1 cellular context compared by ENCODE assay signal in the genomic region with DNA sequence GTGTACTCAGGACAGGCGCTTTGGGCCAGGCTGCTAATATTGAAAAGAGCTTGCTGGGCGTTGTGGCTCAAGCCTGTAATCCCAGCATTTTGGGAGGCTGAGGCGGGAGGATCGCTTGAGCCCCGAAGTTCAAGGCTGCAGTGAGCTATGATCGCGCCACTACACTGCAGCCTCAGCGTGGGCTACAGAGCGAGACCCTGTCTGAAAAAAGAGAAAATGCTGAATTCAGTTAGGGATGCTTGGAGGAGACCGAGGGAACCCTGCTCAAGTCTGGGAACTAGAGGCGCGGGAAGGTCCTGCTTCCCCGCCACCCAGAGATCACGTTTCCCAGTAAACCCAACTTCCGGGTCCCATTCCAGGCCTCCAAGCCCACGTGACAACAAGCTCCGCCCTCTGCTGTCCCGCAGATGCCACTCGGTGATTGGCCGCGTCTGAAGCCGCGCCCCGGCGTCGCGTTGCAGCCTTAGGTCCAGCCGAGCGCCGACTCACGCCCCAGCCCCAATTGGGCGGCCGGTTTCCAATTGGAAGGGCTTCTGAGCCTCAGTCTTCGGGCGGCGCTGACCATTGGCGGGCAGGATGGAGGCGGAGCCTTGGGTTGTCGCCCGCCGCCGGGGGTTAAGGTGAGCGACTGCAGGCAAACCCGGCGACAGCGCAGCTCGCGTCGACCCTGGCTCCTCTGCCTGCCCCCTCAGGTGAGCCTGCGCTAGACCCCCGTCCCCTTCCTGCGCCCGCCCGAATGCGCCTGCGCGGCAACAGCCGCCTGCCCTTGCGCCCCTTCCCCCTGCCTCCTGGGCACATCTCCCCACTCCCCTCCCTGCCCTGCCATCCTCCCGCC.
TF ChIP-seq lines count a peak whose summit lies in the region.

A gene with protein sequence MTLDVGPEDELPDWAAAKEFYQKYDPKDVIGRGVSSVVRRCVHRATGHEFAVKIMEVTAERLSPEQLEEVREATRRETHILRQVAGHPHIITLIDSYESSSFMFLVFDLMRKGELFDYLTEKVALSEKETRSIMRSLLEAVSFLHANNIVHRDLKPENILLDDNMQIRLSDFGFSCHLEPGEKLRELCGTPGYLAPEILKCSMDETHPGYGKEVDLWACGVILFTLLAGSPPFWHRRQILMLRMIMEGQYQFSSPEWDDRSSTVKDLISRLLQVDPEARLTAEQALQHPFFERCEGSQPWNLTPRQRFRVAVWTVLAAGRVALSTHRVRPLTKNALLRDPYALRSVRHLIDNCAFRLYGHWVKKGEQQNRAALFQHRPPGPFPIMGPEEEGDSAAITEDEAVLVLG (plus strand): TSS at position 627 of the 835 bp plus-strand sequence. CDS start 396 bp downstream, outside the sequence.

TF ChIP-seq in HepG2, 621 proteins besides CTCF, POLR2A, EP300 and RAD21 (continued from another document and continues in another):
- TF ChIP-seq, protein P1, sequence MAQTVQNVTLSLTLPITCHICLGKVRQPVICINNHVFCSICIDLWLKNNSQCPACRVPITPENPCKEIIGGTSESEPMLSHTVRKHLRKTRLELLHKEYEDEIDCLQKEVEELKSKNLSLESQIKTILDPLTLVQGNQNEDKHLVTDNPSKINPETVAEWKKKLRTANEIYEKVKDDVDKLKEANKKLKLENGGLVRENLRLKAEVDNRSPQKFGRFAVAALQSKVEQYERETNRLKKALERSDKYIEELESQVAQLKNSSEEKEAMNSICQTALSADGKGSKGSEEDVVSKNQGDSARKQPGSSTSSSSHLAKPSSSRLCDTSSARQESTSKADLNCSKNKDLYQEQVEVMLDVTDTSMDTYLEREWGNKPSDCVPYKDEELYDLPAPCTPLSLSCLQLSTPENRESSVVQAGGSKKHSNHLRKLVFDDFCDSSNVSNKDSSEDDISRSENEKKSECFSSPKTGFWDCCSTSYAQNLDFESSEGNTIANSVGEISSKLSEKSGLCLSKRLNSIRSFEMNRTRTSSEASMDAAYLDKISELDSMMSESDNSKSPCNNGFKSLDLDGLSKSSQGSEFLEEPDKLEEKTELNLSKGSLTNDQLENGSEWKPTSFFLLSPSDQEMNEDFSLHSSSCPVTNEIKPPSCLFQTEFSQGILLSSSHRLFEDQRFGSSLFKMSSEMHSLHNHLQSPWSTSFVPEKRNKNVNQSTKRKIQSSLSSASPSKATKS (CRISPR knock-in tag; IDR thresholded peaks at IDR 0.05), result no peak
- TF ChIP-seq, protein P2, sequence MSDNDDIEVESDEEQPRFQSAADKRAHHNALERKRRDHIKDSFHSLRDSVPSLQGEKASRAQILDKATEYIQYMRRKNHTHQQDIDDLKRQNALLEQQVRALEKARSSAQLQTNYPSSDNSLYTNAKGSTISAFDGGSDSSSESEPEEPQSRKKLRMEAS (IDR thresholded peaks at IDR 0.05), result peak; percentile 93
- TF ChIP-seq NFYC (CRISPR knock-in tag; IDR thresholded peaks at IDR 0.05) (peak; percentile 92), RFXANK (CRISPR knock-in tag; IDR thresholded peaks at IDR 0.05) (peak; percentile 91; the same call in 1 of the 2 replicates), ZNF615 (CRISPR knock-in tag; IDR thresholded peaks at IDR 0.05; ENCODE audit: borderline replicate concordance) (no peak), ZNF746 (CRISPR knock-in tag; IDR thresholded peaks at IDR 0.05) (peak; percentile 22; the same call in 1 of the 2 replicates), ZNF180 (CRISPR knock-in tag; IDR thresholded peaks at IDR 0.05; ENCODE audit: borderline replicate concordance, low read depth) (no peak), FOXP4 (CRISPR knock-in tag; IDR thresholded peaks at IDR 0.05) (peak; percentile 53), ZNF589 (CRISPR knock-in tag; conservative IDR thresholded peaks at IDR 0.05) (no peak), ZNF354B (CRISPR knock-in tag; IDR thresholded peaks at IDR 0.05) (0 out of 2 replicates have a peak, but pooled peaks have one; percentile 58), NCOA2 (CRISPR knock-in tag; IDR thresholded peaks at IDR 0.05) (peak; percentile 42; the same call in 1 of the 2 replicates), ZNF121 (CRISPR knock-in tag; IDR thresholded peaks at IDR 0.05) (no peak), MEIS2 (CRISPR knock-in tag; IDR thresholded peaks at IDR 0.05) (peak; percentile 31; the same call in 1 of the 2 replicates), ZNF772 (CRISPR knock-in tag; IDR thresholded peaks at IDR 0.05) (0 out of 2 replicates have a peak, but pooled peaks have one; percentile 69), ZNF768 (CRISPR knock-in tag; IDR thresholded peaks at IDR 0.05) (peak; percentile 36; the same call in 1 of the 2 replicates), ZNF761 (CRISPR knock-in tag; conservative IDR thresholded peaks at IDR 0.05) (no peak), ZNF605 (CRISPR knock-in tag; IDR thresholded peaks at IDR 0.05) (peak; percentile 96), KMT2A (CRISPR knock-in tag; IDR thresholded peaks at IDR 0.05) (peak; percentile 81; the same call in 1 of the 2 replicates), ETV5 (CRISPR knock-in tag; IDR thresholded peaks at IDR 0.05; ENCODE audit: borderline replicate concordance) (peak; percentile 81; the same call in 1 of the 2 replicates), ZNF362 (CRISPR knock-in tag; IDR thresholded peaks at IDR 0.05; ENCODE audit: borderline replicate concordance) (no peak), ZNF224 (CRISPR knock-in tag; IDR thresholded peaks at IDR 0.05) (0 out of 2 replicates have a peak, but pooled peaks have one; percentile 57), ZKSCAN8 (CRISPR knock-in tag; IDR thresholded peaks at IDR 0.05; ENCODE audit: borderline replicate concordance) (peak; percentile 46; the same call in 1 of the 2 replicates), ZNF550 (CRISPR knock-in tag; IDR thresholded peaks at IDR 0.05; ENCODE audit: borderline replicate concordance) (no peak), ZNF781 (CRISPR knock-in tag; IDR thresholded peaks at IDR 0.05; ENCODE audit: borderline replicate concordance, not compliant biosample characterization) (peak; percentile 90), ZNF546 (CRISPR knock-in tag; conservative IDR thresholded peaks at IDR 0.05) (no peak), PBX3 (CRISPR knock-in tag; IDR thresholded peaks at IDR 0.05; ENCODE audit: borderline replicate concordance) (no peak), ZEB1 (IDR thresholded peaks at IDR 0.05; ENCODE audit: insufficient replicate concordance, low read depth) (peak; percentile 62), SIX4 (CRISPR knock-in tag; IDR thresholded peaks at IDR 0.05) (0 out of 2 replicates have a peak, but pooled peaks have one; percentile 24), ISX (CRISPR knock-in tag; conservative IDR thresholded peaks at IDR 0.05) (peak; percentile 82; the same call in 1 of the 2 replicates), SSRP1 (CRISPR knock-in tag; IDR thresholded peaks at IDR 0.05) (no peak), TEAD3 (CRISPR knock-in tag; optimal IDR thresholded peaks at IDR 0.05; ENCODE audit: borderline replicate concordance) (peak; percentile 93), ZBTB20 (CRISPR knock-in tag; IDR thresholded peaks at IDR 0.05; ENCODE audit: borderline replicate concordance, low read depth) (0 out of 2 replicates have a peak, but pooled peaks have one; percentile 43), ZNF580 (CRISPR knock-in tag; IDR thresholded peaks at IDR 0.05; ENCODE audit: borderline replicate concordance, low read depth) (no peak; the same call in 1 of the 2 replicates), ZNF562 (CRISPR knock-in tag; IDR thresholded peaks at IDR 0.05; ENCODE audit: borderline replicate concordance) (no peak), ZBTB3 (CRISPR knock-in tag; IDR thresholded peaks at IDR 0.05; ENCODE audit: borderline replicate concordance, low read depth) (0 out of 2 replicates have a peak, but pooled peaks have one; percentile 17), ZNF501 (CRISPR knock-in tag; IDR thresholded peaks at IDR 0.05) (peak; percentile 86), ZFP41 (CRISPR knock-in tag; IDR thresholded peaks at IDR 0.05; ENCODE audit: borderline replicate concordance) (no peak), ZMYM3 (CRISPR knock-in tag; IDR thresholded peaks at IDR 0.05) (peak; percentile 95), TAF15 (IDR thresholded peaks at IDR 0.05; ENCODE audit: low read depth, low read length, poor library complexity, severe bottlenecking) (peak; percentile 97)
- TF ChIP-seq, protein P3, sequence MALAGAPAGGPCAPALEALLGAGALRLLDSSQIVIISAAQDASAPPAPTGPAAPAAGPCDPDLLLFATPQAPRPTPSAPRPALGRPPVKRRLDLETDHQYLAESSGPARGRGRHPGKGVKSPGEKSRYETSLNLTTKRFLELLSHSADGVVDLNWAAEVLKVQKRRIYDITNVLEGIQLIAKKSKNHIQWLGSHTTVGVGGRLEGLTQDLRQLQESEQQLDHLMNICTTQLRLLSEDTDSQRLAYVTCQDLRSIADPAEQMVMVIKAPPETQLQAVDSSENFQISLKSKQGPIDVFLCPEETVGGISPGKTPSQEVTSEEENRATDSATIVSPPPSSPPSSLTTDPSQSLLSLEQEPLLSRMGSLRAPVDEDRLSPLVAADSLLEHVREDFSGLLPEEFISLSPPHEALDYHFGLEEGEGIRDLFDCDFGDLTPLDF (CRISPR knock-in tag; IDR thresholded peaks at IDR 0.05), result peak; percentile 76
- TF ChIP-seq, protein P4, sequence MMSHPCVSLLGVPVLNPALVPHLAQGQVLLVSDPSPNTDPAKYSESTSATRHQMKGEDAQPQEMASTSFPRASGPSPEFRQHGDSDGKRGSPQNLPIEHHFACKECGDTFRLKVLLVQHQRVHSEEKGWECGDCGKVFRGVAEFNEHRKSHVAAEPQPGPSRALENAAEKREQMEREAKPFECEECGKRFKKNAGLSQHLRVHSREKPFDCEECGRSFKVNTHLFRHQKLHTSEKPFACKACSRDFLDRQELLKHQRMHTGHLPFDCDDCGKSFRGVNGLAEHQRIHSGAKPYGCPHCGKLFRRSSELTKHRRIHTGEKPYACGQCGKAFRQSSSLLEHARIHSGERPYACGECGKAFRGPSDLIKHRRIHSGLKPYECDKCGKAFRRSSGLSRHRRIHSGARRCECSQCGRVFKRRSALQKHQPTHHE (CRISPR knock-in tag; IDR thresholded peaks at IDR 0.05; ENCODE audit: borderline replicate concordance), result 0 out of 2 replicates have a peak, but pooled peaks have one; percentile 22
- TF ChIP-seq, protein P5, sequence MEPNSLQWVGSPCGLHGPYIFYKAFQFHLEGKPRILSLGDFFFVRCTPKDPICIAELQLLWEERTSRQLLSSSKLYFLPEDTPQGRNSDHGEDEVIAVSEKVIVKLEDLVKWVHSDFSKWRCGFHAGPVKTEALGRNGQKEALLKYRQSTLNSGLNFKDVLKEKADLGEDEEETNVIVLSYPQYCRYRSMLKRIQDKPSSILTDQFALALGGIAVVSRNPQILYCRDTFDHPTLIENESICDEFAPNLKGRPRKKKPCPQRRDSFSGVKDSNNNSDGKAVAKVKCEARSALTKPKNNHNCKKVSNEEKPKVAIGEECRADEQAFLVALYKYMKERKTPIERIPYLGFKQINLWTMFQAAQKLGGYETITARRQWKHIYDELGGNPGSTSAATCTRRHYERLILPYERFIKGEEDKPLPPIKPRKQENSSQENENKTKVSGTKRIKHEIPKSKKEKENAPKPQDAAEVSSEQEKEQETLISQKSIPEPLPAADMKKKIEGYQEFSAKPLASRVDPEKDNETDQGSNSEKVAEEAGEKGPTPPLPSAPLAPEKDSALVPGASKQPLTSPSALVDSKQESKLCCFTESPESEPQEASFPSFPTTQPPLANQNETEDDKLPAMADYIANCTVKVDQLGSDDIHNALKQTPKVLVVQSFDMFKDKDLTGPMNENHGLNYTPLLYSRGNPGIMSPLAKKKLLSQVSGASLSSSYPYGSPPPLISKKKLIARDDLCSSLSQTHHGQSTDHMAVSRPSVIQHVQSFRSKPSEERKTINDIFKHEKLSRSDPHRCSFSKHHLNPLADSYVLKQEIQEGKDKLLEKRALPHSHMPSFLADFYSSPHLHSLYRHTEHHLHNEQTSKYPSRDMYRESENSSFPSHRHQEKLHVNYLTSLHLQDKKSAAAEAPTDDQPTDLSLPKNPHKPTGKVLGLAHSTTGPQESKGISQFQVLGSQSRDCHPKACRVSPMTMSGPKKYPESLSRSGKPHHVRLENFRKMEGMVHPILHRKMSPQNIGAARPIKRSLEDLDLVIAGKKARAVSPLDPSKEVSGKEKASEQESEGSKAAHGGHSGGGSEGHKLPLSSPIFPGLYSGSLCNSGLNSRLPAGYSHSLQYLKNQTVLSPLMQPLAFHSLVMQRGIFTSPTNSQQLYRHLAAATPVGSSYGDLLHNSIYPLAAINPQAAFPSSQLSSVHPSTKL (CRISPR knock-in tag; IDR thresholded peaks at IDR 0.05), result peak; percentile 55
